Comparison of ENCODE assay signal across 1 cellular context in genomic region chr10:11823122-11823988, GRCh38.
A peak's percentile ranks its signal among the peaks of the same experiment; 100 is the strongest.
TF ChIP-seq lines count a peak whose summit lies in the region.

Gene PROSER2 (plus strand): TSS chr10:11823356. CDS start chr10:11852078, 28,722 bp downstream.

TF ChIP-seq in WTC11, 78 proteins besides CTCF, POLR2A, EP300 and RAD21 (continued from another document):
- TF ChIP-seq ARID4B (CRISPR knock-in tag; IDR thresholded peaks at IDR 0.05; ENCODE audit: borderline replicate concordance) (0 out of 2 replicates have a peak, but pooled peaks have one; percentile 38), FOXP1 (CRISPR knock-in tag; IDR thresholded peaks at IDR 0.05; ENCODE audit: borderline replicate concordance) (peak; percentile 57; the same call in 1 of the 2 replicates), CREM (CRISPR knock-in tag; IDR thresholded peaks at IDR 0.05) (0 out of 2 replicates have a peak, but pooled peaks have one; percentile 28), ZNF671 (CRISPR knock-in tag; IDR thresholded peaks at IDR 0.05) (no peak), ATF1 (CRISPR knock-in tag; IDR thresholded peaks at IDR 0.05) (no peak), ZNF423 (CRISPR knock-in tag; IDR thresholded peaks at IDR 0.05) (peak; percentile 76), TEAD1 (CRISPR knock-in tag; IDR thresholded peaks at IDR 0.05) (peak; percentile 65; the same call in 1 of the 2 replicates), E2F5 (CRISPR knock-in tag; IDR thresholded peaks at IDR 0.05) (0 out of 2 replicates have a peak, but pooled peaks have one; percentile 49), MAX (CRISPR knock-in tag; IDR thresholded peaks at IDR 0.05) (no peak), ESRRA (CRISPR knock-in tag; IDR thresholded peaks at IDR 0.05; ENCODE audit: borderline replicate concordance) (no peak), ZNF317 (CRISPR knock-in tag; IDR thresholded peaks at IDR 0.05; ENCODE audit: borderline replicate concordance, low read depth) (no peak), ZSCAN18 (CRISPR knock-in tag; IDR thresholded peaks at IDR 0.05) (no peak), ZBTB43 (CRISPR knock-in tag; IDR thresholded peaks at IDR 0.05) (no peak), ZNF219 (CRISPR knock-in tag; IDR thresholded peaks at IDR 0.05; ENCODE audit: borderline replicate concordance) (peak; percentile 86; the same call in 1 of the 2 replicates)
